ENCODE assay signal across 1 cellular context in genomic region chrX:16786139-16786790, GRCh38.
A peak's percentile ranks its signal among the peaks of the same experiment; 100 is the strongest.
TF ChIP-seq lines count a peak whose summit lies in the region.

TSS of gene TXLNG (plus strand) at chrX:16786466. CDS start at chrX:16786488, 22 bp downstream.

TF ChIP-seq in H1, 55 proteins besides CTCF, POLR2A, EP300 and RAD21 (continued from another document):
- TF ChIP-seq USF2 (IDR thresholded peaks at IDR 0.05; ENCODE audit: low read length) (peak; percentile 85), FOSL1 (IDR thresholded peaks at IDR 0.05; ENCODE audit: insufficient read depth, low read depth, low read length) (no peak), TBP (IDR thresholded peaks at IDR 0.05; ENCODE audit: low read depth, low read length) (peak; percentile 68; the same call in 1 of the 2 replicates), SIX5 (IDR thresholded peaks at IDR 0.05; ENCODE audit: low read depth, low read length) (peak; percentile 51), BRCA1 (IDR thresholded peaks at IDR 0.05; ENCODE audit: low read depth, low read length) (no peak), CREB1 (IDR thresholded peaks at IDR 0.05) (peak; percentile 94), ASH2L (IDR thresholded peaks at IDR 0.05; ENCODE audit: low read length) (peak; percentile 6), POLR2AphosphoS5 (IDR thresholded peaks at IDR 0.05; ENCODE audit: low read depth, low read length) (peak; percentile 57), PHF8 (conservative IDR thresholded peaks at IDR 0.05; ENCODE audit: low read depth, low read length) (peak; percentile 59; the same call in 1 of the 2 replicates), MAFK (IDR thresholded peaks at IDR 0.05; ENCODE audit: low read depth, low read length) (no peak), EGR1 (IDR thresholded peaks at IDR 0.05; ENCODE audit: borderline replicate concordance, low read depth, low read length) (no peak), SIN3A (conservative IDR thresholded peaks at IDR 0.05 in 1 of 2, IDR thresholded peaks at IDR 0.05 in 1 of 2; ENCODE audit: low read depth in 1 of 2, low read length in 2 of 2) (0 out of 4 replicates have a peak, but pooled peaks of 1 of the 2 experiments have one; percentile 27), ATF3 (IDR thresholded peaks at IDR 0.05; ENCODE audit: insufficient read depth, low read depth, low read length) (0 out of 2 replicates have a peak, but pooled peaks have one; percentile 42), NRF1 (IDR thresholded peaks at IDR 0.05; ENCODE audit: low read depth, low read length) (peak; percentile 4; the same call in 1 of the 2 replicates), SP4 (IDR thresholded peaks at IDR 0.05; ENCODE audit: low read length) (no peak)
